Comparison of ENCODE assay signal across 23 cellular contexts in genomic region chr5:86838078-86838477, GRCh38.
"Had no signal": no experiment of that assay in that cellular context is flagged by ENCODE, and none has a peak within 500 bp of the region (broad histone marks: within the 10 kb centered on the region; RNA-seq: fewer than 3 reads in every experiment).

No MANE protein-coding gene starts in this region.

- ATAC-seq: gastrocnemius medialis; heart left ventricle; left lobe of liver; natural killer cell; psoas muscle; right cardiac atrium; stimulated activated memory B cell treated with anti-CD40 and anti-IgM and Interleukin-4, amounts not matched to agents 10 μg/mL and 1 μg/mL and 100 μg/mL, for 72 hours; stimulated activated naive CD8-positive, alpha-beta T cell treated with anti-CD3 and anti-CD28 coated beads, Interleukin-15, Interleukin-2, amounts not matched to agents 100 U/mL and 50 U/mL, for 24 hours had no signal

- H3K4me3 ChIP-seq: dorsolateral prefrontal cortex, gastrocnemius medialis, heart left ventricle, hepatocyte, lung, ovary, psoas muscle, sigmoid colon, skin epidermis, spleen, thoracic aorta, tibial nerve, upper lobe of left lung had no signal

- DNase-seq: dorsolateral prefrontal cortex; effector CD4-positive, alpha-beta T cell; gastrocnemius medialis; heart left ventricle; kidney; natural killer cell; occipital lobe; ovary; posterior cingulate gyrus; psoas muscle; right cardiac atrium; sigmoid colon; spleen; stimulated activated CD4-positive, alpha-beta T cell treated with anti-CD3 and anti-CD28 coated beads, Interleukin-4, amount 100 ng/mL, for 4 hours; stimulated activated naive CD8-positive, alpha-beta T cell treated with anti-CD3 and anti-CD28 coated beads, Interleukin-15, Interleukin-2, amounts not matched to agents 100 U/mL and 50 U/mL, for 24 hours; upper lobe of left lung had no signal
